Comparison of ENCODE assay signal across 6 cellular contexts in genomic region chr5:17491257-17491656, GRCh38. TPM values are rescaled to one million over a fixed set of nuclear protein-coding genes. Genes with fewer than 3 reads are reported as not detected.
"Had no signal": no experiment of that assay in that cellular context is flagged by ENCODE, and none has a peak within 500 bp of the region (broad histone marks: within the 10 kb centered on the region; RNA-seq: fewer than 3 reads in every experiment).

No MANE protein-coding gene starts in this region.

RNA-seq across cellular contexts. Expression of gene TAF11L2, which starts 6.8 kb away (rescaled TPM):
- total RNA-seq: GM23248, GM23338, H1, H4, H7, HFFc6 had no signal
- polyA plus RNA-seq: GM23248, GM23338, H1 had no signal

RNA-seq across cellular contexts. Expression of gene TAF11L3, which starts 26.9 kb away (rescaled TPM):
- total RNA-seq: GM23248, GM23338, H1, H4, H7, HFFc6 had no signal
- polyA plus RNA-seq: GM23248, GM23338, H1 had no signal

RNA-seq across cellular contexts. Expression of gene TAF11L4, which starts 30.3 kb away (rescaled TPM):
- total RNA-seq: GM23248, GM23338, H1, H4, H7, HFFc6 had no signal
- polyA plus RNA-seq: GM23248, GM23338, H1 had no signal

RNA-seq across cellular contexts. Expression of gene TAF11L5, which starts 33.8 kb away (rescaled TPM):
- total RNA-seq: GM23248, GM23338, H1, H4, H7, HFFc6 had no signal
- polyA plus RNA-seq: GM23248, GM23338, H1 had no signal

RNA-seq across cellular contexts. Expression of gene TAF11L6, which starts 37.2 kb away (rescaled TPM):
- total RNA-seq: GM23248, GM23338, H1, H4, H7, HFFc6 had no signal
- polyA plus RNA-seq: GM23248, GM23338, H1 had no signal
